In the genomic region with DNA sequence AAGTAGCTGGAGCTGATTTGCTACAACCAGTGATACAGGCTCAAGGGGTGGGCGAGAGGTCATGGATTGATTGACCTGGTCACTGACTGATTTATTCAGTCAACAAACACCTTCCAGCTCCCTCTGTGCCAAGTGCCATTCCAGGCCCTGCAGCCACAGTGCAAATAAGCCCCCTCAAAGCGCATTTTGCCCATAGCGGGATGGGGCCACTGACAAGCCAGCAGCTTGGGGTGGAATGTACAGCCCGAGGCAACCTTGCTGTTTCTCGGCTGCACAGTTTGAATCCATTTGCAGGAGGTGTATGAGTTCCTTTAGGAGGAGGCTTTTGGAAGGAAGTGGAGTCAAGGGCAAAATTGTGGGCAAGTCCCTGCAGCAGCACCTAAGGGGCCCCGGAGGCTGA, we compare ENCODE assay signal across 29 cellular contexts.
"Had no signal": no experiment of that assay in that cellular context is flagged by ENCODE, and none has a peak within 500 bp of the region (broad histone marks: within the 10 kb centered on the region; RNA-seq: fewer than 3 reads in every experiment).

No MANE protein-coding gene starts in this region.

- H3K27me3 Mint-ChIP-seq: dendritic cell treated with granulocyte-macrophage colony-stimulating factor and Interleukin-4, amounts not matched to agents 40 ng/mL and 50 ng/mL, for 4 days; stimulated activated naive B cell treated with anti-CD40 and anti-IgM and Interleukin-4, amounts not matched to agents 10 μg/mL and 1 μg/mL and 100 μg/mL, for 72 hours; stimulated activated naive CD8-positive, alpha-beta T cell treated with anti-CD3 and anti-CD28 coated beads, Interleukin-15, Interleukin-2, amounts not matched to agents 100 ng/mL and 50 ng/mL, for 24 hours had no signal

- DNase-seq: effector CD8-positive, alpha-beta T cell; esophagus squamous epithelium; foreskin melanocyte; glutamatergic neuron; heart right ventricle; hippocampal formation; left colon; left ventricle myocardium superior; lower lobe of right lung; natural killer cell; occipital lobe; ovary; posterior cingulate gyrus; psoas muscle; right lobe of liver; small intestine; stimulated activated CD4-positive, alpha-beta T cell treated with anti-CD3 and anti-CD28 coated beads, Interleukin-15, amount 100 ng/mL, for 24 hours; stimulated activated CD4-positive, alpha-beta T cell treated with anti-CD3 and anti-CD28 coated beads, Interleukin-2, amount 100 ng/mL, for 48 hours; stimulated activated naive B cell treated with anti-CD40 and anti-IgM and Interleukin-4, amounts not matched to agents 10 μg/mL and 1 μg/mL and 100 μg/mL, for 72 hours; upper lobe of right lung; uterus had no signal

- H3K4me3 Mint-ChIP-seq: dendritic cell treated with granulocyte-macrophage colony-stimulating factor and Interleukin-4, amounts not matched to agents 40 ng/mL and 50 ng/mL, for 4 days; natural killer cell; neural progenitor cell; stimulated activated naive B cell treated with anti-CD40 and anti-IgM and Interleukin-4, amounts not matched to agents 10 μg/mL and 1 μg/mL and 100 μg/mL, for 72 hours; stimulated activated naive CD8-positive, alpha-beta T cell treated with anti-CD3 and anti-CD28 coated beads, Interleukin-15, Interleukin-2, amounts not matched to agents 100 ng/mL and 50 ng/mL, for 24 hours had no signal

- FAIRE-seq: colon, endothelial cell of umbilical vein, islet of Langerhans, small intestine had no signal

- H3K4me3 ChIP-seq: esophagus squamous epithelium, heart right ventricle, lower lobe of right lung, neural progenitor cell, ovary, psoas muscle, right lobe of liver, thoracic aorta, tibial nerve, upper lobe of right lung, uterus had no signal

- H3K27me3 ChIP-seq: esophagus squamous epithelium, heart right ventricle, neural progenitor cell, ovary, right lobe of liver, tibial nerve, upper lobe of right lung, uterus had no signal

- ATAC-seq: left colon; lower lobe of right lung; natural killer cell; stimulated activated naive B cell treated with anti-CD40 and anti-IgM and Interleukin-4, amounts not matched to agents 10 μg/mL and 1 μg/mL and 100 μg/mL, for 72 hours; upper lobe of right lung had no signal

- H3K9me3 ChIP-seq: esophagus squamous epithelium, heart right ventricle, lower lobe of right lung, ovary, psoas muscle, right lobe of liver, thoracic aorta, tibial nerve, upper lobe of right lung, uterus had no signal

- H3K36me3 Mint-ChIP-seq: natural killer cell; stimulated activated naive B cell treated with anti-CD40 and anti-IgM and Interleukin-4, amounts not matched to agents 10 μg/mL and 1 μg/mL and 100 μg/mL, for 72 hours had no signal

- H3K9me3 Mint-ChIP-seq: dendritic cell treated with granulocyte-macrophage colony-stimulating factor and Interleukin-4, amounts not matched to agents 40 ng/mL and 50 ng/mL, for 4 days; natural killer cell; neural progenitor cell; stimulated activated naive B cell treated with anti-CD40 and anti-IgM and Interleukin-4, amounts not matched to agents 10 μg/mL and 1 μg/mL and 100 μg/mL, for 72 hours; stimulated activated naive CD8-positive, alpha-beta T cell treated with anti-CD3 and anti-CD28 coated beads, Interleukin-15, Interleukin-2, amounts not matched to agents 100 ng/mL and 50 ng/mL, for 24 hours had no signal

- H2AFZ ChIP-seq: neural progenitor cell had no signal

- H3K27ac ChIP-seq: esophagus squamous epithelium, heart right ventricle, lower lobe of right lung, neural progenitor cell, ovary, psoas muscle, right lobe of liver, thoracic aorta, tibial nerve, upper lobe of right lung, uterus had no signal

- H3K27ac Mint-ChIP-seq: dendritic cell treated with granulocyte-macrophage colony-stimulating factor and Interleukin-4, amounts not matched to agents 40 ng/mL and 50 ng/mL, for 4 days; natural killer cell; stimulated activated naive B cell treated with anti-CD40 and anti-IgM and Interleukin-4, amounts not matched to agents 10 μg/mL and 1 μg/mL and 100 μg/mL, for 72 hours; stimulated activated naive CD8-positive, alpha-beta T cell treated with anti-CD3 and anti-CD28 coated beads, Interleukin-15, Interleukin-2, amounts not matched to agents 100 ng/mL and 50 ng/mL, for 24 hours had no signal

- H3K4me1 Mint-ChIP-seq: natural killer cell; stimulated activated naive B cell treated with anti-CD40 and anti-IgM and Interleukin-4, amounts not matched to agents 10 μg/mL and 1 μg/mL and 100 μg/mL, for 72 hours had no signal

- H3K4me2 ChIP-seq: neural progenitor cell had no signal

- H3K9ac ChIP-seq: neural progenitor cell had no signal

- H3K4me1 ChIP-seq: lower lobe of right lung, psoas muscle, right lobe of liver, tibial nerve, upper lobe of right lung, uterus had no signal

- H3K36me3 ChIP-seq: esophagus squamous epithelium, lower lobe of right lung, neural progenitor cell, ovary, right lobe of liver, thoracic aorta, tibial nerve, upper lobe of right lung, uterus had no signal
